8 cellular contexts compared by ENCODE assay signal in genomic region chr22:30634477-30635233, GRCh38. TPM values are rescaled to one million over a fixed set of nuclear protein-coding genes. Genes with fewer than 3 reads are reported as not detected.
DNase-seq lines count a peak whose midpoint lies in the region; ATAC-seq and TF ChIP-seq lines count a peak whose summit lies in the region.

No MANE protein-coding gene starts in this region.

- intact Hi-C loops in Panc1 (cut with micrococcal nuclease; ENCODE audit: unreplicated experiment), result loop anchor here (1.0 kb wide), 1 partner anchor 121 kb away; no protein-coding TSS in a partner anchor

- BruUV-seq in Panc1 (replicated peaks; lab: Mats Ljungman, UMichigan), result no TSS peak

- no peaks in the 10 kb centered on the region for H3K27me3 ChIP-seq in Panc1 (ENCODE audit: control insufficient read depth, insufficient read depth, low read length)

- peak; percentile 84 for DNase-seq in DMS53 (lab: John Stamatoyannopoulos, UW)
- DNase-seq in Jurkat, Clone E6-1 (ENCODE audit: low read depth, low spot score), result peak; percentile 82
- DNase-seq in Panc1 (ENCODE audit: low read depth, low spot score), result peak; percentile 73
- DNase-seq in activated T-cell treated with anti-CD3 and anti-CD28 coated beads, Interleukin-2, amount 50 U/mL, for 72 hours, result peak; percentile 91 to 94
- peak; percentile 82 for DNase-seq in fibroblast of gingiva (ENCODE audit: low read depth)
- peak; percentile 83 for DNase-seq in naive B cell
- peak; percentile 74 to 83 for DNase-seq in stimulated activated CD8-positive, alpha-beta memory T cell treated with anti-CD3 and anti-CD28 coated beads, Interleukin-7, amount 100 ng/mL, for 48 hours (ENCODE audit: extremely low read depth in 1 of 2, low read depth in 1 of 2)

- peak overlapping the region; percentile 84 to 91 for H3K4me3 Mint-ChIP-seq in activated T-cell treated with anti-CD3 and anti-CD28 coated beads, Interleukin-2, amount 50 U/mL, for 72 hours
- peak overlapping the region; percentile 86 to 92 (median 90) for H3K4me3 Mint-ChIP-seq in naive B cell

- ATAC-seq in GM21529 (IDR thresholded peaks at IDR 0.05; ENCODE audit: unreplicated experiment) (peak; percentile 64), Panc1 (peak; percentile 74), naive B cell (ENCODE audit: low read depth in 2 of 2) (peak; percentile 68 to 69)
- ATAC-seq in activated T-cell treated with anti-CD3 and anti-CD28 coated beads, Interleukin-2, amount 50 U/mL, for 72 hours (replicated peaks in 1 of 2), result peak; percentile 75 to 76

- in situ Hi-C loops in Panc1 (cut with HindIII; ENCODE audit: low pct_unique_long_range_greater_than_20kb, low sequenced_read_pairs), result no loop called here

- H3K4me1 Mint-ChIP-seq in activated T-cell treated with anti-CD3 and anti-CD28 coated beads, Interleukin-2, amount 50 U/mL, for 72 hours (ENCODE audit: low read depth), result peaks cover 27% of the 10 kb centered on the region
- H3K4me1 Mint-ChIP-seq in naive B cell, result peaks cover 17 to 25% (median 18%) of the 10 kb centered on the region in 3 donors

- H3K4me3 ChIP-seq in Jurkat, Clone E6-1 (ENCODE audit: low read length), result peak overlapping the region; percentile 42
- peak overlapping the region; percentile 57 to 60 for H3K4me3 ChIP-seq in Panc1 (ENCODE audit: low read depth in 2 of 2, low read length in 2 of 2)

- peaks cover 10% of the 10 kb centered on the region; the same call in 1 of the 2 replicates for H3K4me1 ChIP-seq in Panc1 (ENCODE audit: control insufficient read depth, insufficient read depth, low read length)

- H3K27me3 Mint-ChIP-seq in activated T-cell treated with anti-CD3 and anti-CD28 coated beads, Interleukin-2, amount 50 U/mL, for 72 hours (ENCODE audit: low read depth), result no peaks in the 10 kb centered on the region
- no peaks in the 10 kb centered on the region for H3K27me3 Mint-ChIP-seq in naive B cell

- H3K9me3 ChIP-seq in Panc1 (ENCODE audit: control insufficient read depth, insufficient read depth, low read depth, low read length), result no peaks in the 10 kb centered on the region

- POLR2A ChIA-PET in Panc1 (lab: Charles Lee), result interaction anchor here (0.6 kb wide), 1 partner anchor 60 kb away, joined by 7 read pairs; the partner anchor contains the start of gene OSBP2

- no peaks in the 10 kb centered on the region for H3K9me3 Mint-ChIP-seq in activated T-cell treated with anti-CD3 and anti-CD28 coated beads, Interleukin-2, amount 50 U/mL, for 72 hours
- no peaks in the 10 kb centered on the region for H3K9me3 Mint-ChIP-seq in naive B cell

- CTCF ChIA-PET in Panc1 (lab: Charles Lee), result interaction anchor here (0.5 to 3.7 kb wide), 9 partner anchors 8 to 287 kb away, joined by 3 to 25 read pairs (median 3); partner anchors contain the start of genes DUSP18 and TCN2

- H3K27ac Mint-ChIP-seq in activated T-cell treated with anti-CD3 and anti-CD28 coated beads, Interleukin-2, amount 50 U/mL, for 72 hours, result peak overlapping the region; percentile 90
- H3K27ac Mint-ChIP-seq in naive B cell, result peak overlapping the region; percentile 88 to 98 (median 92)

- peak; percentile 91 for TF ChIP-seq CTCF in Panc1 (IDR thresholded peaks at IDR 0.05)

- 0 out of 2 replicates have a peak overlapping the region, but pooled peaks have one; percentile 39 for H3K27ac ChIP-seq in Panc1 (ENCODE audit: low read length)

- peaks cover 6 to 7% of the 10 kb centered on the region in 2 donors for H3K36me3 Mint-ChIP-seq in activated T-cell treated with anti-CD3 and anti-CD28 coated beads, Interleukin-2, amount 50 U/mL, for 72 hours (ENCODE audit: insufficient read depth in 2 of 2)
- no peaks in the 10 kb centered on the region for H3K36me3 Mint-ChIP-seq in naive B cell

- no peaks in the 10 kb centered on the region; the same call in 1 of the 2 replicates for H3K36me3 ChIP-seq in Panc1 (ENCODE audit: control insufficient read depth, insufficient read depth, low read length)

RNA-seq across cellular contexts. Expression of gene SLC35E4, which starts 0.9 kb away (rescaled TPM):
- polyA plus RNA-seq in Jurkat, Clone E6-1 (2012; ENCODE audit: insufficient read depth, insufficient read length), result 0.96 TPM
- 5.5 TPM for total RNA-seq in Panc1 (2021; ENCODE audit: unreplicated experiment)
- 6.9 TPM for polyA plus RNA-seq in Panc1 (2012; ENCODE audit: insufficient read length)
- total RNA-seq in activated T-cell treated with anti-CD3 and anti-CD28 coated beads, Interleukin-2, amount 50 U/mL, for 72 hours, result 1 to 10 TPM; 6.6 to 8.8 TPM
- polyA plus RNA-seq in naive B cell (ENCODE audit: low read depth in 6 of 6), result under 1 TPM in 5 of 6 donors, not detected in 1; 0.09 to 0.45 (median 0.33) TPM

RNA-seq across cellular contexts. Expression of gene TCN2, which starts 27.7 kb away (rescaled TPM):
- polyA plus RNA-seq in Jurkat, Clone E6-1 (2012; ENCODE audit: insufficient read depth, insufficient read length), result not detected
- 2.4 TPM for total RNA-seq in Panc1 (2021; ENCODE audit: unreplicated experiment)
- 1.9 TPM for polyA plus RNA-seq in Panc1 (2012; ENCODE audit: insufficient read length)
- 1 to 10 TPM in 1 of 2 donors, under 1 TPM in 1; 0.44 to 1.3 TPM for total RNA-seq in activated T-cell treated with anti-CD3 and anti-CD28 coated beads, Interleukin-2, amount 50 U/mL, for 72 hours
- polyA plus RNA-seq in naive B cell (ENCODE audit: low read depth in 6 of 6), result under 1 TPM in 1 of 6 donors, not detected in 5; 0.80 TPM

RNA-seq across cellular contexts. Expression of gene DUSP18, which starts 33.0 kb away (rescaled TPM):
- polyA plus RNA-seq in Jurkat, Clone E6-1 (2012; ENCODE audit: insufficient read depth, insufficient read length), result 5.1 TPM
- total RNA-seq in Panc1 (2021; ENCODE audit: unreplicated experiment), result 15.4 TPM
- 10.4 TPM for polyA plus RNA-seq in Panc1 (2012; ENCODE audit: insufficient read length)
- total RNA-seq in activated T-cell treated with anti-CD3 and anti-CD28 coated beads, Interleukin-2, amount 50 U/mL, for 72 hours, result 10 to 100 TPM in 1 of 2 donors, 1 to 10 TPM in 1; 9.7 to 14.3 TPM
- 10 to 100 TPM in 5 of 6 donors, 1 to 10 TPM in 1; 9.0 to 18.1 (median 12.3) TPM for polyA plus RNA-seq in naive B cell (ENCODE audit: low read depth in 6 of 6)

RNA-seq across cellular contexts. Expression of gene PES1, which starts 42.9 kb away (rescaled TPM):
- 110 TPM for polyA plus RNA-seq in Jurkat, Clone E6-1 (2012; ENCODE audit: insufficient read depth, insufficient read length)
- total RNA-seq in Panc1 (2021; ENCODE audit: unreplicated experiment), result 111 TPM
- 107 TPM for polyA plus RNA-seq in Panc1 (2012; ENCODE audit: insufficient read length)
- total RNA-seq in activated T-cell treated with anti-CD3 and anti-CD28 coated beads, Interleukin-2, amount 50 U/mL, for 72 hours, result 10 to 100 TPM; 75.7 to 90.4 TPM
- 10 to 100 TPM; 25.9 to 49.9 (median 36.9) TPM for polyA plus RNA-seq in naive B cell (ENCODE audit: low read depth in 6 of 6)

Comparison
In these comparisons a context has a peak if more than half of its experiments do, and no peak if none do; other contexts are left out.
1. Peak in every context shown above with its lines: DNase-seq, ATAC-seq, H3K4me3 ChIP-seq and H3K27ac ChIP-seq.